ENCODE assay signal across 16 cellular contexts in genomic region chr1:162367073-162367472, GRCh38. TPM values are rescaled to one million over a fixed set of nuclear protein-coding genes. Genes with fewer than 3 reads are reported as not detected.
DNase-seq lines count a peak whose midpoint lies in the region; ATAC-seq, FAIRE-seq and TF ChIP-seq lines count a peak whose summit lies in the region.
"Had no signal": no experiment of that assay in that cellular context is flagged by ENCODE, and none has a peak within 500 bp of the region (broad histone marks: within the 10 kb centered on the region; RNA-seq: fewer than 3 reads in every experiment).

No MANE protein-coding gene starts in this region.

- no peak overlapping the region for H2AK5ac ChIP-seq in H1 (ENCODE audit: low read depth, low read length)

- peak overlapping the region; percentile 5 for H3K4me3 Mint-ChIP-seq in activated CD4-positive, alpha-beta T cell treated with anti-CD3 and anti-CD28 coated beads, Interleukin-2, amount 10 ng/mL, durations not matched to agents 7 days and 5 days
- H3K4me3 Mint-ChIP-seq in activated CD4-positive, alpha-beta T cell treated with anti-CD3 and anti-CD28 coated beads, Interleukin-2, amount 10 ng/mL, durations not matched to agents 24 days and 14 days: no peak overlapping the region
- H3K4me3 Mint-ChIP-seq: activated naive CD8-positive, alpha-beta T cell treated with anti-CD3 and anti-CD28 coated beads, Interleukin-2, amount 50 U/mL, for 24 hours; WTC11 had no signal

- WGBS in H1 (ENCODE audit: extremely low coverage in 1 of 2, insufficient coverage in 1 of 2, insufficient read length in 1 of 2, insufficient replicate concordance in 2 of 2, low coverage in 1 of 2, low lambda C conversion rate in 2 of 2, missing lambda C conversion rate in 1 of 2), 2 experiments: 96% methylated on average over 32 of the region's 36 CpGs; no CpG with 5 or more reads in 1 of the 2 experiments
- WGBS in mammary epithelial cell (ENCODE audit: low coverage, missing lambda C conversion rate): 82% methylated on average over 8 of the region's 36 CpGs

- H3K36me3 Mint-ChIP-seq in activated CD4-positive, alpha-beta T cell treated with anti-CD3 and anti-CD28 coated beads, Interleukin-2, amount 10 ng/mL, durations not matched to agents 7 days and 5 days (ENCODE audit: low read depth): no peaks in the 10 kb centered on the region
- H3K36me3 Mint-ChIP-seq in activated CD4-positive, alpha-beta T cell treated with anti-CD3 and anti-CD28 coated beads, Interleukin-2, amount 10 ng/mL, durations not matched to agents 24 days and 14 days (ENCODE audit: low read depth): no peaks in the 10 kb centered on the region

- no peak overlapping the region for H2BK120ac ChIP-seq in H1 (replicated peaks; ENCODE audit: low read depth, low read length)

- CTCF ChIA-PET in activated CD4-positive, alpha-beta T cell treated with anti-CD3 and anti-CD28 coated beads, Interleukin-2, amount 10 ng/mL, durations not matched to agents 7 days and 5 days (lab: Charles Lee): interaction anchor here (1.9 kb wide), 1 partner anchor 10 kb away, joined by 5 read pairs; no protein-coding TSS in a partner anchor
- CTCF ChIA-PET in H1 (lab: Charles Lee; ENCODE audit: partially characterized antibody) (interaction anchor here (0.7 to 4.1 kb wide), 3 partner anchors 10 to 317 kb away, joined by 3 to 31 read pairs (median 19); partner anchors contain the start of gene C1orf226), mammary epithelial cell (lab: Charles Lee; ENCODE audit: low non-redundant PET) (interaction anchor here (0.5 kb wide), 1 partner anchor 484 kb away, joined by 13 read pairs; no protein-coding TSS in a partner anchor)

- H2BK20ac ChIP-seq in H1 (ENCODE audit: low read length): no peak overlapping the region

- no peak overlapping the region for H2BK5ac ChIP-seq in H1 (ENCODE audit: low read depth, low read length)

- H3K4me1 ChIP-seq in H1 (replicated peaks in 1 of 4; ENCODE audit: control insufficient read depth in 3 of 4, insufficient read depth in 4 of 4, low read length in 3 of 4) (no peaks in the 10 kb centered on the region), lower lobe of right lung (no peaks in the 10 kb centered on the region), tibial artery (no peaks in the 10 kb centered on the region), mammary epithelial cell (ENCODE audit: insufficient read depth, low read length) (peaks cover 16% of the 10 kb centered on the region)

- no peak for TF ChIP-seq RAD21 in H1 (IDR thresholded peaks at IDR 0.05 in 1 of 2, conservative IDR thresholded peaks at IDR 0.05 in 1 of 2; ENCODE audit: low read depth in 2 of 2, low read length in 2 of 2)

- H3K23me2 ChIP-seq in H1 (ENCODE audit: low read depth, low read length): no peaks in the 10 kb centered on the region

- H4K5ac ChIP-seq in H1 (ENCODE audit: insufficient read length, low read depth, low read length): no peak overlapping the region

- H3K9me3 ChIP-seq in H1 (ENCODE audit: insufficient read depth in 2 of 2, low read depth in 1 of 2, low read length in 1 of 2) (no peaks in the 10 kb centered on the region), lower lobe of right lung (no peaks in the 10 kb centered on the region), tibial artery (no peaks in the 10 kb centered on the region), mammary epithelial cell (replicated peaks; ENCODE audit: insufficient read depth, low read length) (no peaks in the 10 kb centered on the region)
- H3K9me3 ChIP-seq: esophagus squamous epithelium had no signal

- no peak overlapping the region for H3K27ac Mint-ChIP-seq in activated CD4-positive, alpha-beta T cell treated with anti-CD3 and anti-CD28 coated beads, Interleukin-2, amount 10 ng/mL, durations not matched to agents 7 days and 5 days
- H3K27ac Mint-ChIP-seq in activated CD4-positive, alpha-beta T cell treated with anti-CD3 and anti-CD28 coated beads, Interleukin-2, amount 10 ng/mL, durations not matched to agents 24 days and 14 days: no peak overlapping the region
- H3K27ac Mint-ChIP-seq: activated naive CD8-positive, alpha-beta T cell treated with anti-CD3 and anti-CD28 coated beads, Interleukin-2, amount 50 U/mL, for 24 hours; WTC11 had no signal

- TF ChIP-seq CTCF in H1 (IDR thresholded peaks at IDR 0.05; ENCODE audit: control extremely low read depth in 1 of 3, insufficient read depth in 1 of 3, low read depth in 1 of 3, low read length in 3 of 3) (no peak), lower lobe of right lung (IDR thresholded peaks at IDR 0.05) (no peak), tibial artery (IDR thresholded peaks at IDR 0.05) (no peak), mammary epithelial cell (conservative IDR thresholded peaks at IDR 0.05 in 1 of 2, IDR thresholded peaks at IDR 0.05 in 1 of 2; ENCODE audit: extremely low read depth in 1 of 2, insufficient read depth in 1 of 2, low read depth in 1 of 2, low read length in 2 of 2) (no peak)

- no peak overlapping the region for H2BK15ac ChIP-seq in H1 (ENCODE audit: low read length)

- H3K79me2 ChIP-seq in H1 (ENCODE audit: control insufficient read depth in 1 of 2, insufficient read depth in 2 of 2, low read length in 2 of 2): no peaks in the 10 kb centered on the region
- no peaks in the 10 kb centered on the region for H3K79me2 ChIP-seq in mammary epithelial cell (ENCODE audit: insufficient read depth, low read length)

- peak in 1 of 2 donors; percentile 31 for ATAC-seq in lower lobe of right lung
- ATAC-seq in HG02840 (IDR thresholded peaks at IDR 0.05; ENCODE audit: low FRiP score, unreplicated experiment): no peak
- ATAC-seq: activated naive CD8-positive, alpha-beta T cell treated with anti-CD3 and anti-CD28 coated beads, Interleukin-2, amount 50 U/mL, for 24 hours had no signal

- H3K79me1 ChIP-seq in H1 (ENCODE audit: low read depth, low read length): no peaks in the 10 kb centered on the region

- POLR2A ChIA-PET in activated CD4-positive, alpha-beta T cell treated with anti-CD3 and anti-CD28 coated beads, Interleukin-2, amount 10 ng/mL, durations not matched to agents 7 days and 5 days (lab: Charles Lee): no interaction called here
- POLR2A ChIA-PET in H1 (lab: Charles Lee; ENCODE audit: partially characterized antibody): interaction anchor here (1.4 kb wide), 1 partner anchor 9 kb away, joined by 4 read pairs; the partner anchor contains the start of gene SPATA46

- no peak overlapping the region for H3K23ac ChIP-seq in H1 (ENCODE audit: insufficient read length)

- dilution Hi-C loops in mammary epithelial cell (cut with HindIII; ENCODE audit: low sequenced_read_pairs): no loop called here

- H3K9ac ChIP-seq in H1 (replicated peaks in 1 of 4; ENCODE audit: extremely low read depth in 1 of 4, low read depth in 3 of 4, low read length in 3 of 4) (no peak overlapping the region), mammary epithelial cell (ENCODE audit: insufficient read depth, low read length) (no peak overlapping the region)

- H3K9me3 Mint-ChIP-seq in activated CD4-positive, alpha-beta T cell treated with anti-CD3 and anti-CD28 coated beads, Interleukin-2, amount 10 ng/mL, durations not matched to agents 7 days and 5 days: no peaks in the 10 kb centered on the region
- H3K9me3 Mint-ChIP-seq in activated CD4-positive, alpha-beta T cell treated with anti-CD3 and anti-CD28 coated beads, Interleukin-2, amount 10 ng/mL, durations not matched to agents 24 days and 14 days: no peaks in the 10 kb centered on the region
- H3K9me3 Mint-ChIP-seq: activated naive CD8-positive, alpha-beta T cell treated with anti-CD3 and anti-CD28 coated beads, Interleukin-2, amount 50 U/mL, for 24 hours; WTC11 had no signal

- no peak overlapping the region for H3K4ac ChIP-seq in H1 (replicated peaks; ENCODE audit: insufficient read length, low read depth, low read length)

- in situ Hi-C loops in mammary epithelial cell (cut with MboI; ENCODE audit: low sequenced_read_pairs in 2 of 2): no loop called here

- H3K56ac ChIP-seq in H1 (replicated peaks; ENCODE audit: insufficient read length, low read depth, low read length): no peak overlapping the region

- H3K27me3 ChIP-seq in H1 (replicated peaks in 1 of 4; ENCODE audit: control insufficient read depth in 3 of 4, extremely low read depth in 1 of 4, insufficient read depth in 3 of 4, low read length in 3 of 4) (no peaks in the 10 kb centered on the region), lower lobe of right lung (ENCODE audit: low read depth) (no peaks in the 10 kb centered on the region), tibial artery (no peaks in the 10 kb centered on the region), mammary epithelial cell (ENCODE audit: insufficient read depth, low read length) (no peaks in the 10 kb centered on the region)
- H3K27me3 ChIP-seq: esophagus squamous epithelium had no signal

- H2AFZ ChIP-seq in H1 (ENCODE audit: low read length) (no peak overlapping the region), mammary epithelial cell (ENCODE audit: low read depth, low read length) (no peak overlapping the region)

- H3K14ac ChIP-seq in H1 (ENCODE audit: insufficient read length): no peak overlapping the region

- peak overlapping the region; percentile 48 for H4K8ac ChIP-seq in H1 (ENCODE audit: extremely low read depth, insufficient read depth, low read length)

- DNase-seq in activated CD4-positive, alpha-beta T cell treated with anti-CD3 and anti-CD28 coated beads, Interleukin-2, amount 10 ng/mL, durations not matched to agents 7 days and 5 days: no peak
- no peak for DNase-seq in activated CD4-positive, alpha-beta T cell treated with anti-CD3 and anti-CD28 coated beads, Interleukin-2, amount 10 ng/mL, durations not matched to agents 24 days and 14 days
- DNase-seq in H1 (ENCODE audit: low read depth in 1 of 2, low spot score in 2 of 2) (no peak), lower lobe of right lung (no peak), tibial artery (no peak), mammary epithelial cell (no peak), HK-2 (ENCODE audit: unreplicated experiment) (no peak)
- DNase-seq: 8988T; activated naive CD8-positive, alpha-beta T cell treated with anti-CD3 and anti-CD28 coated beads, Interleukin-2, amount 50 U/mL, for 24 hours; esophagus squamous epithelium; NCI-H2171 had no signal

- no peak overlapping the region for H2BK12ac ChIP-seq in H1 (ENCODE audit: low read depth, low read length)

- no peak overlapping the region for H3K4me3 ChIP-seq in H1 (ENCODE audit: extremely low read depth in 1 of 4, insufficient read depth in 2 of 4, low read depth in 3 of 4, low read length in 4 of 4)
- peak overlapping the region; percentile 19 for H3K4me3 ChIP-seq in lower lobe of right lung
- peak overlapping the region; percentile 13 to 34 for H3K4me3 ChIP-seq in tibial artery
- no peak overlapping the region for H3K4me3 ChIP-seq in mammary epithelial cell (replicated peaks in 1 of 3; ENCODE audit: insufficient read depth in 1 of 3, low read depth in 2 of 3, low read length in 3 of 3)

- H3K36me3 ChIP-seq in H1 (ENCODE audit: control insufficient read depth in 2 of 4, insufficient read depth in 4 of 4, low read length in 3 of 4) (peaks cover 0 to 6% (median 1%) of the 10 kb centered on the region in 4 experiments; a peak in 1 of 8 replicates), lower lobe of right lung (no peaks in the 10 kb centered on the region), tibial artery (peaks cover 0 to 19% (median 0%) of the 10 kb centered on the region in 3 donors), mammary epithelial cell (ENCODE audit: insufficient read depth, low read length) (no peaks in the 10 kb centered on the region)
- H3K36me3 ChIP-seq: esophagus squamous epithelium had no signal

- no TSS peak for BruUV-seq in mammary epithelial cell (replicated peaks; lab: Mats Ljungman, UMichigan)

- no peak overlapping the region for H3K18ac ChIP-seq in H1 (ENCODE audit: extremely low read depth, low read length)

- no peak overlapping the region for H3K27ac ChIP-seq in H1 (ENCODE audit: low read depth, low read length)
- no peak overlapping the region for H3K27ac ChIP-seq in lower lobe of right lung
- H3K27ac ChIP-seq in tibial artery: no peak overlapping the region
- no peak overlapping the region for H3K27ac ChIP-seq in mammary epithelial cell (ENCODE audit: insufficient read depth, low read depth, low read length)

- peaks cover 0 to 2% of the 10 kb centered on the region in 2 experiments for H4K20me1 ChIP-seq in H1 (replicated peaks in 1 of 2; ENCODE audit: control insufficient read depth in 1 of 2, insufficient read depth in 2 of 2, low read length in 2 of 2)
- H4K20me1 ChIP-seq in mammary epithelial cell (ENCODE audit: insufficient read depth, low read length): no peaks in the 10 kb centered on the region

- H3K4me1 Mint-ChIP-seq in activated CD4-positive, alpha-beta T cell treated with anti-CD3 and anti-CD28 coated beads, Interleukin-2, amount 10 ng/mL, durations not matched to agents 7 days and 5 days: no peaks in the 10 kb centered on the region
- H3K4me1 Mint-ChIP-seq in activated CD4-positive, alpha-beta T cell treated with anti-CD3 and anti-CD28 coated beads, Interleukin-2, amount 10 ng/mL, durations not matched to agents 24 days and 14 days: no peaks in the 10 kb centered on the region
- H3K4me1 Mint-ChIP-seq: activated naive CD8-positive, alpha-beta T cell treated with anti-CD3 and anti-CD28 coated beads, Interleukin-2, amount 50 U/mL, for 24 hours; WTC11 had no signal

- TF ChIP-seq EP300 in H1 (IDR thresholded peaks at IDR 0.05; ENCODE audit: borderline replicate concordance in 1 of 2, low read depth in 2 of 2, low read length in 2 of 2): no peak

- H3K27me3 Mint-ChIP-seq in activated CD4-positive, alpha-beta T cell treated with anti-CD3 and anti-CD28 coated beads, Interleukin-2, amount 10 ng/mL, durations not matched to agents 7 days and 5 days: no peaks in the 10 kb centered on the region
- no peaks in the 10 kb centered on the region for H3K27me3 Mint-ChIP-seq in activated CD4-positive, alpha-beta T cell treated with anti-CD3 and anti-CD28 coated beads, Interleukin-2, amount 10 ng/mL, durations not matched to agents 24 days and 14 days
- H3K27me3 Mint-ChIP-seq: activated naive CD8-positive, alpha-beta T cell treated with anti-CD3 and anti-CD28 coated beads, Interleukin-2, amount 50 U/mL, for 24 hours had no signal

- FAIRE-seq in H1 (lab: Jason Lieb, UNC): no peak
- FAIRE-seq: colon had no signal

- no peak overlapping the region for H4K91ac ChIP-seq in H1 (replicated peaks; ENCODE audit: insufficient read length, low read length)

- TF ChIP-seq POLR2A in H1 (IDR thresholded peaks at IDR 0.05; ENCODE audit: control extremely low read depth in 1 of 2, low read depth in 2 of 2, low read length in 2 of 2): no peak

- intact Hi-C loops in activated CD4-positive, alpha-beta T cell treated with anti-CD3 and anti-CD28 coated beads, Interleukin-2, amount 10 ng/mL, durations not matched to agents 24 days and 14 days (cut with micrococcal nuclease): no loop called here
- intact Hi-C loops in lower lobe of right lung (cut with DNase I) (no loop called here), tibial artery (cut with DNase I; ENCODE audit: low total_unique reads) (no loop called here), mammary epithelial cell (cut with micrococcal nuclease) (no loop called here)

- H3K4me2 ChIP-seq in H1 (ENCODE audit: insufficient read depth in 1 of 2, low read depth in 2 of 2, low read length in 2 of 2): no peak overlapping the region
- no peak overlapping the region for H3K4me2 ChIP-seq in mammary epithelial cell (ENCODE audit: insufficient read depth, low read depth, low read length)

RNA-seq across cellular contexts. Expression of gene SPATA46, which starts 9.6 kb away (rescaled TPM):
- total RNA-seq in activated CD4-positive, alpha-beta T cell treated with anti-CD3 and anti-CD28 coated beads, Interleukin-2, amount 10 ng/mL, durations not matched to agents 7 days and 5 days: not detected
- total RNA-seq in activated CD4-positive, alpha-beta T cell treated with anti-CD3 and anti-CD28 coated beads, Interleukin-2, amount 10 ng/mL, durations not matched to agents 24 days and 14 days: not detected in 2 replicates
- total RNA-seq in H1 (2021; fragmentation: NEBNext Ultra II Directional; extraction: Animal tissue kit (Norgen Biotek cat#: 25700)): not detected in 2 replicates
- polyA plus RNA-seq in H1 (2011; rRNA removed) (not detected in 2 replicates), mammary epithelial cell (not detected)
- polyA plus RNA-seq in H1 (2011; cell fraction: cytosol; rRNA removed): not detected
- polyA plus RNA-seq in H1 (2011; cell fraction: nucleus; rRNA removed): not detected
- polyA plus RNA-seq in H1 (2012, experiment 1 of 2): 0.09 to 0.13 TPM in 2 of 4 replicates, not detected in the others
- not detected for polyA plus RNA-seq in H1 (2012, experiment 2 of 2)
- polyA plus RNA-seq in H1 (2013, experiment 1 of 2): not detected
- not detected for polyA plus RNA-seq in H1 (2013, experiment 2 of 2)
- polyA minus RNA-seq in H1 (2011; rRNA and poly(A)+ RNA removed): not detected in 2 replicates
- polyA minus RNA-seq in H1 (2011; cell fraction: cytosol; rRNA and poly(A)+ RNA removed): not detected
- polyA minus RNA-seq in H1 (2011; cell fraction: nucleus; rRNA and poly(A)+ RNA removed): not detected
- total RNA-seq in lower lobe of right lung (not detected), mammary epithelial cell (not detected)
- not detected for polyA minus RNA-seq in mammary epithelial cell
- total RNA-seq: esophagus squamous epithelium, HT1080, pulmonary artery endothelial cell, WTC11 had no signal

RNA-seq across cellular contexts. Expression of gene C1orf226, which starts 14.5 kb away (rescaled TPM):
- total RNA-seq in activated CD4-positive, alpha-beta T cell treated with anti-CD3 and anti-CD28 coated beads, Interleukin-2, amount 10 ng/mL, durations not matched to agents 7 days and 5 days: not detected
- total RNA-seq in activated CD4-positive, alpha-beta T cell treated with anti-CD3 and anti-CD28 coated beads, Interleukin-2, amount 10 ng/mL, durations not matched to agents 24 days and 14 days: 0.07 TPM in 1 of 2 replicates, not detected in the other
- 18.8 and 19.5 TPM in 2 replicates for total RNA-seq in H1 (2021; fragmentation: NEBNext Ultra II Directional; extraction: Animal tissue kit (Norgen Biotek cat#: 25700))
- polyA plus RNA-seq in H1 (2011; rRNA removed) (8.2 and 9.4 TPM in 2 replicates), mammary epithelial cell (0.62 TPM)
- polyA plus RNA-seq in H1 (2011; cell fraction: cytosol; rRNA removed): 5.7 TPM
- polyA plus RNA-seq in H1 (2011; cell fraction: nucleus; rRNA removed): 17.6 TPM
- polyA plus RNA-seq in H1 (2012, experiment 1 of 2): 9.5 to 13.0 TPM (median 11.5 TPM) in 4 replicates
- 14.5 TPM for polyA plus RNA-seq in H1 (2012, experiment 2 of 2)
- 6.7 TPM for polyA plus RNA-seq in H1 (2013, experiment 1 of 2)
- polyA plus RNA-seq in H1 (2013, experiment 2 of 2): 6.6 TPM
- polyA minus RNA-seq in H1 (2011; rRNA and poly(A)+ RNA removed): 10.7 and 14.9 TPM in 2 replicates
- polyA minus RNA-seq in H1 (2011; cell fraction: cytosol; rRNA and poly(A)+ RNA removed): 7.6 TPM
- 11.2 TPM for polyA minus RNA-seq in H1 (2011; cell fraction: nucleus; rRNA and poly(A)+ RNA removed)
- total RNA-seq in lower lobe of right lung (6.3 TPM), mammary epithelial cell (1 to 10 TPM; 1.5 to 2.2 TPM)
- polyA minus RNA-seq in mammary epithelial cell: 4.2 TPM

RNA-seq across cellular contexts. Expression of gene SH2D1B, which starts 44.9 kb away (rescaled TPM):
- not detected for total RNA-seq in activated CD4-positive, alpha-beta T cell treated with anti-CD3 and anti-CD28 coated beads, Interleukin-2, amount 10 ng/mL, durations not matched to agents 7 days and 5 days
- not detected in 2 replicates for total RNA-seq in activated CD4-positive, alpha-beta T cell treated with anti-CD3 and anti-CD28 coated beads, Interleukin-2, amount 10 ng/mL, durations not matched to agents 24 days and 14 days
- not detected in 2 replicates for total RNA-seq in H1 (2021; fragmentation: NEBNext Ultra II Directional; extraction: Animal tissue kit (Norgen Biotek cat#: 25700))
- not detected in 2 replicates for polyA plus RNA-seq in H1 (2011; rRNA removed)
- not detected for polyA plus RNA-seq in H1 (2011; cell fraction: cytosol; rRNA removed)
- polyA plus RNA-seq in H1 (2011; cell fraction: nucleus; rRNA removed): not detected
- not detected in 4 replicates for polyA plus RNA-seq in H1 (2012, experiment 1 of 2)
- polyA plus RNA-seq in H1 (2012, experiment 2 of 2): not detected
- polyA plus RNA-seq in H1 (2013, experiment 1 of 2): not detected
- polyA plus RNA-seq in H1 (2013, experiment 2 of 2): not detected
- polyA minus RNA-seq in H1 (2011; rRNA and poly(A)+ RNA removed): not detected in 2 replicates
- polyA minus RNA-seq in H1 (2011; cell fraction: cytosol; rRNA and poly(A)+ RNA removed): not detected
- not detected for polyA minus RNA-seq in H1 (2011; cell fraction: nucleus; rRNA and poly(A)+ RNA removed)
- total RNA-seq in lower lobe of right lung: 1.9 TPM
- total RNA-seq in mammary epithelial cell: not detected
- 0.05 TPM for polyA plus RNA-seq in mammary epithelial cell
- not detected for polyA minus RNA-seq in mammary epithelial cell
- total RNA-seq: pulmonary artery endothelial cell, WTC11 had no signal

Comparison
In these comparisons a context has a peak if more than half of its experiments do, and no peak if none do; other contexts are left out.
1. H3K4me3 ChIP-seq: peak in lower lobe of right lung (single experiment) and tibial artery (2 of 2); none in H1 (0 of 4) and mammary epithelial cell (0 of 3).